Comparison of ENCODE assay signal across 18 cellular contexts in genomic region chr12:57813111-57813970, GRCh38. TPM values are rescaled to one million over a fixed set of nuclear protein-coding genes. Genes with fewer than 3 reads are reported as not detected.
DNase-seq lines count a peak whose midpoint lies in the region; ATAC-seq, FAIRE-seq and TF ChIP-seq lines count a peak whose summit lies in the region.
"Had no signal": no experiment of that assay in that cellular context is flagged by ENCODE, and none has a peak within 500 bp of the region (broad histone marks: within the 10 kb centered on the region; RNA-seq: fewer than 3 reads in every experiment).

No MANE protein-coding gene starts in this region.

- peaks cover 0 to 30% (median 4%) of the 10 kb centered on the region in 3 donors for H3K36me3 ChIP-seq in pancreas

- H3K9me3 ChIP-seq in pancreas: no peaks in the 10 kb centered on the region
- H3K9me3 ChIP-seq: gastrocnemius medialis, thoracic aorta had no signal

- H3K27ac ChIP-seq in pancreas: no peak overlapping the region
- H3K27ac ChIP-seq: hepatocyte, thoracic aorta had no signal

- WGBS in pancreas, 2 donors: 73 to 79% methylated on average over 14 of the region's 14 CpGs

- peak; percentile 50 for ATAC-seq in omental fat pad (ENCODE audit: low FRiP score)
- no peak for ATAC-seq in pancreas
- ATAC-seq in GM19395 (IDR thresholded peaks at IDR 0.05; ENCODE audit: unreplicated experiment): no peak
- ATAC-seq: gastrocnemius medialis; Right ventricle myocardium inferior; stimulated activated naive CD8-positive, alpha-beta T cell treated with anti-CD3 and anti-CD28 coated beads, Interleukin-15, Interleukin-2, amounts not matched to agents 100 U/mL and 50 U/mL, for 24 hours had no signal

- intact Hi-C loops in pancreas (cut with DNase I): no loop called here

- DNase-seq in HT1080 (ENCODE audit: low read depth) (peak; percentile 34), amniotic epithelial cell (ENCODE audit: low read depth) (peak; percentile 28), omental fat pad (ENCODE audit: low spot score) (no peak), pancreas (no peak), D721Med (ENCODE audit: insufficient read length, low spot score) (no peak)
- DNase-seq: activated CD4-positive, alpha-beta T cell treated with anti-CD3 and anti-CD28 coated beads for 1 hour; activated CD8-positive, alpha-beta memory T cell treated with anti-CD3 and anti-CD28 coated beads for 24 hours; activated effector memory CD4-positive, alpha-beta T cell treated with Interleukin-2 at 50 U/mL for 16 hours; dorsolateral prefrontal cortex; gastrocnemius medialis; left cardiac atrium; mammary epithelial cell; stimulated activated naive CD8-positive, alpha-beta T cell treated with anti-CD3 and anti-CD28 coated beads, Interleukin-15, Interleukin-2, amounts not matched to agents 100 U/mL and 50 U/mL, for 24 hours had no signal

- no peaks in the 10 kb centered on the region for H3K27me3 ChIP-seq in pancreas
- H3K27me3 ChIP-seq: dorsolateral prefrontal cortex, gastrocnemius medialis, hepatocyte had no signal

- no peaks in the 10 kb centered on the region for H3K4me1 ChIP-seq in pancreas

- H3K4me3 ChIP-seq in pancreas: no peak overlapping the region
- H3K4me3 ChIP-seq: dorsolateral prefrontal cortex, gastrocnemius medialis, hepatocyte, thoracic aorta had no signal

- FAIRE-seq in pancreas (lab: Jason Lieb, UNC) (no peak), D721Med (lab: Jason Lieb, UNC) (no peak)
- FAIRE-seq: GM12891 had no signal

- TF ChIP-seq CTCF in omental fat pad (IDR thresholded peaks at IDR 0.05) (no peak), pancreas (IDR thresholded peaks at IDR 0.05) (no peak), D721Med (IDR thresholded peaks at IDR 0.05; ENCODE audit: insufficient read depth, missing control alignments) (no peak)

RNA-seq across cellular contexts. Expression of gene AVIL, which starts 5.2 kb away (rescaled TPM):
- total RNA-seq in HT1080 (2014; rRNA removed; shearing (Covaris generic)): 0.13 TPM in 2 replicates
- polyA plus RNA-seq in HT1080 (2015; cell fraction: cytosol; rRNA removed): 0.07 and 0.42 TPM in 2 replicates
- 0.36 and 0.71 TPM in 2 replicates for polyA plus RNA-seq in HT1080 (2015; cell fraction: nucleus; rRNA removed)
- total RNA-seq in omental fat pad (1 to 10 TPM; 6.4 to 9.5 (median 8.7) TPM), pancreas (10 to 100 TPM in 1 of 6 donors, 1 to 10 TPM in 5; 1.6 to 11.7 (median 3.7) TPM)
- 10 to 100 TPM; 11.7 to 15.9 TPM for polyA plus RNA-seq in pancreas

RNA-seq across cellular contexts. Expression of gene TSFM, which starts 30.8 kb away (rescaled TPM):
- 55.0 and 57.6 TPM in 2 replicates for total RNA-seq in HT1080 (2014; rRNA removed; shearing (Covaris generic))
- 33.4 and 46.3 TPM in 2 replicates for polyA plus RNA-seq in HT1080 (2015; cell fraction: cytosol; rRNA removed)
- 30.0 and 37.5 TPM in 2 replicates for polyA plus RNA-seq in HT1080 (2015; cell fraction: nucleus; rRNA removed)
- total RNA-seq in omental fat pad (10 to 100 TPM; 20.2 to 36.6 (median 25.6) TPM), pancreas (10 to 100 TPM in 4 of 6 donors, 1 to 10 TPM in 2; 7.2 to 14.2 (median 12.1) TPM)
- 10 to 100 TPM; 13.2 to 16.7 TPM for polyA plus RNA-seq in pancreas

RNA-seq across cellular contexts. Expression of gene CTDSP2, which starts 33.2 kb away (rescaled TPM):
- 30.3 and 43.3 TPM in 2 replicates for total RNA-seq in HT1080 (2014; rRNA removed; shearing (Covaris generic))
- 66.0 and 80.2 TPM in 2 replicates for polyA plus RNA-seq in HT1080 (2015; cell fraction: cytosol; rRNA removed)
- 55.8 and 62.8 TPM in 2 replicates for polyA plus RNA-seq in HT1080 (2015; cell fraction: nucleus; rRNA removed)
- total RNA-seq in omental fat pad (100 to 1,000 TPM; 106 to 179 (median 150) TPM), pancreas (100 to 1,000 TPM in 2 of 6 donors, 10 to 100 TPM in 4; 88.8 to 165 (median 94.5) TPM)
- 10 to 100 TPM; 38.7 to 48.6 TPM for polyA plus RNA-seq in pancreas

RNA-seq across cellular contexts. Expression of gene EEF1AKMT3, which starts 40.9 kb away (rescaled TPM):
- 3.7 and 7.0 TPM in 2 replicates for total RNA-seq in HT1080 (2014; rRNA removed; shearing (Covaris generic))
- polyA plus RNA-seq in HT1080 (2015; cell fraction: cytosol; rRNA removed): 8.1 and 9.3 TPM in 2 replicates
- polyA plus RNA-seq in HT1080 (2015; cell fraction: nucleus; rRNA removed): 6.6 and 8.9 TPM in 2 replicates
- 10 to 100 TPM in 1 of 4 donors, 1 to 10 TPM in 3; 6.1 to 10.9 (median 9.3) TPM for total RNA-seq in omental fat pad
- total RNA-seq in pancreas: 10 to 100 TPM in 5 of 6 donors, 1 to 10 TPM in 1; 9.3 to 20.8 (median 16.0) TPM
- 1 to 10 TPM; 3.7 to 7.2 TPM for polyA plus RNA-seq in pancreas

RNA-seq across cellular contexts. Expression of gene METTL1, which starts 41.4 kb away (rescaled TPM):
- total RNA-seq in HT1080 (2014; rRNA removed; shearing (Covaris generic)): 26.9 and 31.6 TPM in 2 replicates
- 13.5 and 15.5 TPM in 2 replicates for polyA plus RNA-seq in HT1080 (2015; cell fraction: cytosol; rRNA removed)
- polyA plus RNA-seq in HT1080 (2015; cell fraction: nucleus; rRNA removed): 15.4 and 21.2 TPM in 2 replicates
- total RNA-seq in omental fat pad: 10 to 100 TPM; 11.2 to 39.3 (median 15.2) TPM
- 10 to 100 TPM; 11.5 to 28.5 (median 15.9) TPM for total RNA-seq in pancreas
- polyA plus RNA-seq in pancreas: 10 to 100 TPM; 43.3 to 55.9 TPM

Comparison
In these comparisons a context has a peak if more than half of its experiments do, and no peak if none do; other contexts are left out.
1. DNase-seq: peak in HT1080 (single experiment) and amniotic epithelial cell (single experiment); none in omental fat pad (single experiment), pancreas (0 of 6) and D721Med (single experiment).